In genomic region chr9:91758491-91758981, GRCh38 we compare ENCODE assay signal across 9 cellular contexts.
DNase-seq lines count a peak whose midpoint lies in the region; ATAC-seq and TF ChIP-seq lines count a peak whose summit lies in the region.
"Had no signal": no experiment of that assay in that cellular context is flagged by ENCODE, and none has a peak within 500 bp of the region (broad histone marks: within the 10 kb centered on the region; RNA-seq: fewer than 3 reads in every experiment).

No MANE protein-coding gene starts in this region.

- WGBS in IMR-90 (ENCODE audit: extremely low coverage in 2 of 2, insufficient read length in 1 of 2), 2 experiments, result 54% methylated on average over 4 of the region's 5 CpGs; no CpG with 5 or more reads in 1 of the 2 experiments
- 53 to 56% methylated on average over 5 of the region's 5 CpGs for WGBS in tibial nerve, 2 donors

- no peak for TF ChIP-seq EP300 in tibial nerve (IDR thresholded peaks at IDR 0.05)

- TF ChIP-seq POLR2A in IMR-90 (IDR thresholded peaks at IDR 0.05; ENCODE audit: low read depth, low read length) (no peak), tibial nerve (IDR thresholded peaks at IDR 0.05) (no peak)

- TF ChIP-seq RAD21 in IMR-90 (IDR thresholded peaks at IDR 0.05; ENCODE audit: low read length), result peak; percentile 76

- CTCF ChIA-PET in IMR-90 (lab: Yijun Ruan, JAX), result interaction anchor here (0.6 to 2.3 kb wide), 13 partner anchors 9 to 320 kb away, joined by 3 to 14 read pairs (median 4); no protein-coding TSS in a partner anchor

- POLR2A ChIA-PET in IMR-90 (lab: Charles Lee; ENCODE audit: unreplicated experiment), result no interaction called here

- BruUV-seq in IMR-90 (replicated peaks; lab: Mats Ljungman, UMichigan), result no TSS peak

- no peak overlapping the region for H2BK5ac ChIP-seq in IMR-90 (ENCODE audit: low read depth, low read length, poor library complexity, severe bottlenecking)

- H3K27me3 ChIP-seq in IMR-90 (ENCODE audit: control insufficient read depth, insufficient read depth, low read length) (no peaks in the 10 kb centered on the region; the same call in 1 of the 2 replicates), tibial nerve (no peaks in the 10 kb centered on the region)

- H2BK20ac ChIP-seq in IMR-90 (ENCODE audit: low read depth, low read length), result no peak overlapping the region

- no peak overlapping the region for H4K91ac ChIP-seq in IMR-90 (ENCODE audit: insufficient read depth, low read depth, low read length)

- H3K23ac ChIP-seq in IMR-90 (ENCODE audit: low read depth, low read length), result no peak overlapping the region

- no peak overlapping the region; the same call in 1 of the 2 replicates for H3K4ac ChIP-seq in IMR-90 (ENCODE audit: low read depth, low read length)

- H3K36me3 ChIP-seq in IMR-90 (ENCODE audit: control insufficient read depth, insufficient read depth, low read length), result peaks cover 21% of the 10 kb centered on the region; the same call in 1 of the 2 replicates
- H3K36me3 ChIP-seq in tibial nerve, result no peaks in the 10 kb centered on the region

- dilution Hi-C loops in IMR-90 (cut with HindIII; ENCODE audit: low sequenced_read_pairs, unreplicated experiment), result no loop called here

- no peak overlapping the region for H2AK9ac ChIP-seq in IMR-90 (replicated peaks; ENCODE audit: low read depth, low read length, poor library complexity)

- ATAC-seq in GM21367 (IDR thresholded peaks at IDR 0.05; ENCODE audit: unreplicated experiment) (peak; percentile 54), IMR-90 (ENCODE audit: low read depth) (peak; percentile 95)

- H3K4me1 Mint-ChIP-seq in glutamatergic neuron (ENCODE audit: low read depth, unreplicated experiment), result peaks cover 14% of the 10 kb centered on the region

- H3K18ac ChIP-seq in IMR-90 (ENCODE audit: low read depth, low read length), result no peak overlapping the region

- no peak overlapping the region for H2AFZ ChIP-seq in IMR-90 (replicated peaks; ENCODE audit: low read length, poor library complexity)

- H3K4me2 ChIP-seq in IMR-90 (ENCODE audit: low read depth, low read length), result no peak overlapping the region

- H3K4me3 ChIP-seq in IMR-90 (ENCODE audit: insufficient read depth, low read depth, low read length), result no peak overlapping the region
- H3K4me3 ChIP-seq in tibial nerve, result no peak overlapping the region

- H2AK5ac ChIP-seq in IMR-90 (ENCODE audit: low read depth, low read length), result no peak overlapping the region

- H3K36me3 Mint-ChIP-seq in glutamatergic neuron (ENCODE audit: unreplicated experiment), result no peaks in the 10 kb centered on the region

- H4K5ac ChIP-seq in IMR-90 (ENCODE audit: low read depth, low read length), result no peak overlapping the region

- TF ChIP-seq CTCF in IMR-90 (conservative IDR thresholded peaks at IDR 0.05; ENCODE audit: low read depth, low read length) (peak; percentile 68), glutamatergic neuron (IDR thresholded peaks at IDR 0.05; ENCODE audit: partially characterized antibody, unreplicated experiment) (peak; percentile 84), tibial nerve (IDR thresholded peaks at IDR 0.05) (peak in 1 of 5 experiments; percentile 20)

- peaks cover 3% of the 10 kb centered on the region; the same call in 1 of the 2 replicates for H3K9me1 ChIP-seq in IMR-90 (ENCODE audit: insufficient read depth, low read length)

- H3K27me3 Mint-ChIP-seq in glutamatergic neuron (ENCODE audit: unreplicated experiment), result peaks cover 3% of the 10 kb centered on the region

- H3K9me3 Mint-ChIP-seq in glutamatergic neuron (ENCODE audit: unreplicated experiment), result peaks cover 7% of the 10 kb centered on the region

- H3K4me3 Mint-ChIP-seq in glutamatergic neuron (ENCODE audit: unreplicated experiment), result no peak overlapping the region
- H3K4me3 Mint-ChIP-seq: CD4-positive, alpha-beta T cell had no signal

- in situ Hi-C loops in IMR-90 (cut with MboI; ENCODE audit: low sequenced_read_pairs), result no loop called here

- H4K20me1 ChIP-seq in IMR-90 (ENCODE audit: insufficient read depth, low read length), result no peaks in the 10 kb centered on the region

- H3K79me1 ChIP-seq in IMR-90 (ENCODE audit: low read depth in 1 of 2, low read length in 2 of 2), result no peaks in the 10 kb centered on the region

- intact Hi-C loops in IMR-90 (cut with micrococcal nuclease), result loop anchor here (5.0 kb wide), 1 partner anchor 189 kb away; no protein-coding TSS in a partner anchor

- no peak overlapping the region for H3K9ac ChIP-seq in IMR-90 (ENCODE audit: low read depth, low read length)

- no peak overlapping the region for H3K27ac Mint-ChIP-seq in glutamatergic neuron (ENCODE audit: unreplicated experiment)
- H3K27ac Mint-ChIP-seq: CD4-positive, alpha-beta T cell had no signal

- no peak overlapping the region for H2BK15ac ChIP-seq in IMR-90 (ENCODE audit: low read depth, low read length)

- no peak overlapping the region for H3K56ac ChIP-seq in IMR-90 (ENCODE audit: extremely low read depth, insufficient read depth, low read length)

- no peak overlapping the region for H4K8ac ChIP-seq in IMR-90 (ENCODE audit: low read depth in 2 of 2, low read length in 2 of 2)

- no peaks in the 10 kb centered on the region for H3K9me3 ChIP-seq in IMR-90 (ENCODE audit: control insufficient read depth, insufficient read depth, low read length)
- H3K9me3 ChIP-seq in tibial nerve, result no peaks in the 10 kb centered on the region

- H3K27ac ChIP-seq in IMR-90 (ENCODE audit: insufficient read depth, low read length), result no peak overlapping the region
- H3K27ac ChIP-seq in tibial nerve, result no peak overlapping the region

- no peak overlapping the region for H2BK120ac ChIP-seq in IMR-90 (ENCODE audit: low read depth, low read length)

- no peak overlapping the region for H3K14ac ChIP-seq in IMR-90 (replicated peaks; ENCODE audit: low read depth, low read length)

- DNase-seq in NCI-H2171 treated with DMSO at 0.1 percent for 48 hours (lab: John Stamatoyannopoulos, UW) (peak; percentile 26), NCI-H2171 (lab: John Stamatoyannopoulos, UW) (no peak), IMR-90 (peak; percentile 58), glutamatergic neuron (peak; percentile 80), tibial nerve (ENCODE audit: low spot score in 2 of 2) (no peak)
- DNase-seq in activated CD4-positive, alpha-beta T cell treated with anti-CD3 and anti-CD28 coated beads, Interleukin-2, amount 50 U/mL, for 48 hours, result peak; percentile 52 to 61
- peak; percentile 22 for DNase-seq in stimulated activated CD8-positive, alpha-beta memory T cell treated with anti-CD3 and anti-CD28 coated beads, Interleukin-4, amount 100 ng/mL, for 24 hours (ENCODE audit: low read depth)

- H3K4me1 ChIP-seq in IMR-90 (ENCODE audit: control insufficient read depth, insufficient read depth, low read length) (no peaks in the 10 kb centered on the region; the same call in 1 of the 2 replicates), tibial nerve (no peaks in the 10 kb centered on the region)

TF ChIP-seq in IMR-90, 13 proteins besides CTCF, POLR2A, EP300 and RAD21:
- TF ChIP-seq SMC3 (IDR thresholded peaks at IDR 0.05; ENCODE audit: low read depth, low read length) (peak; percentile 71), USF2 (IDR thresholded peaks at IDR 0.05; ENCODE audit: low read depth, low read length) (no peak), MAZ (IDR thresholded peaks at IDR 0.05; ENCODE audit: borderline replicate concordance, low read depth, low read length) (no peak), MXI1 (IDR thresholded peaks at IDR 0.05; ENCODE audit: borderline replicate concordance, low read depth, low read length) (no peak)

Comparison
In these comparisons a context has a peak if more than half of its experiments do, and no peak if none do; other contexts are left out.
1. DNase-seq: peak in NCI-H2171 treated with DMSO at 0.1 percent for 48 hours (single experiment), IMR-90 (single experiment), activated CD4-positive, alpha-beta T cell treated with anti-CD3 and anti-CD28 coated beads, Interleukin-2, amount 50 U/mL, for 48 hours (2 of 2), glutamatergic neuron (single experiment) and stimulated activated CD8-positive, alpha-beta memory T cell treated with anti-CD3 and anti-CD28 coated beads, Interleukin-4, amount 100 ng/mL, for 24 hours (single experiment); none in NCI-H2171 (single experiment) and tibial nerve (0 of 2).